ENCODE assay signal across 9 cellular contexts in genomic region chr12:6092784-6093722, GRCh38. TPM values are rescaled to one million over a fixed set of nuclear protein-coding genes. Genes with fewer than 3 reads are reported as not detected.
DNase-seq lines count a peak whose midpoint lies in the region; ATAC-seq, FAIRE-seq and TF ChIP-seq lines count a peak whose summit lies in the region.
"Had no signal": no experiment of that assay in that cellular context is flagged by ENCODE, and none has a peak within 500 bp of the region (broad histone marks: within the 10 kb centered on the region; RNA-seq: fewer than 3 reads in every experiment).

No MANE protein-coding gene starts in this region.

- in situ Hi-C loops in SK-MEL-5 (cut with HindIII; ENCODE audit: low pct_unique_long_range_greater_than_20kb, low sequenced_read_pairs) = no loop called here

- DNase-seq in H7 = peak; percentile 6
- DNase-seq in SK-MEL-5 (ENCODE audit: low read depth, low spot score) = peak; percentile 56
- peak; percentile 92 to 95 for DNase-seq in foreskin fibroblast
- DNase-seq in small intestine = peak; percentile 77
- no peak for DNase-seq in medulla oblongata (ENCODE audit: extremely low spot score)
- no peak for DNase-seq in activated effector memory CD4-positive, alpha-beta T cell treated with Interleukin-2 at 50 U/mL for 16 hours
- DNase-seq in NCI-H1436 (lab: John Stamatoyannopoulos, UW) = no peak
- DNase-seq: Karpas-422 had no signal

- H3K36me3 ChIP-seq in H7 (replicated peaks; ENCODE audit: control insufficient read depth, insufficient read depth, low read length) = no peaks in the 10 kb centered on the region
- H3K36me3 ChIP-seq in small intestine (ENCODE audit: control insufficient read depth in 2 of 2, insufficient read depth in 2 of 2, low read length in 2 of 2) = no peaks in the 10 kb centered on the region

- ATAC-seq in HG03045 (IDR thresholded peaks at IDR 0.05; ENCODE audit: unreplicated experiment) = no peak

- no peak for FAIRE-seq in small intestine (lab: Jason Lieb, UNC)

- peak overlapping the region in 1 of 2 donors; percentile 74 for H3K27ac ChIP-seq in small intestine (ENCODE audit: low read depth in 1 of 2, low read length in 1 of 2)

- H3K9me3 ChIP-seq in small intestine (ENCODE audit: control insufficient read depth, low read depth) = no peaks in the 10 kb centered on the region

- H3K4me1 ChIP-seq in small intestine (ENCODE audit: control insufficient read depth in 2 of 2, insufficient read depth in 1 of 2, low read depth in 1 of 2, low read length in 1 of 2) = peaks cover 0 to 4% of the 10 kb centered on the region in 2 donors

- H3K27me3 ChIP-seq in H7 (ENCODE audit: control insufficient read depth, insufficient read depth, low read length) (no peaks in the 10 kb centered on the region), small intestine (ENCODE audit: control insufficient read depth in 2 of 2, insufficient read depth in 2 of 2, low read length in 2 of 2) (no peaks in the 10 kb centered on the region)

- H3K4me3 ChIP-seq in H7 (ENCODE audit: insufficient read depth, low read depth, low read length) (no peak overlapping the region), foreskin fibroblast (ENCODE audit: low read depth in 1 of 2, low read length in 2 of 2) (peak overlapping the region in 1 of 2 donors; percentile 7), small intestine (ENCODE audit: low read depth in 1 of 2, low read length in 2 of 2) (no peak overlapping the region)

- WGBS in small intestine, 3 donors = 34 to 67% (median 49%) methylated on average over 9 of the region's 9 CpGs

- no peak for TF ChIP-seq CTCF in foreskin fibroblast (IDR thresholded peaks at IDR 0.05; ENCODE audit: low read depth, low read length)

RNA-seq across cellular contexts. Expression of gene VWF, which starts 31.4 kb away (rescaled TPM):
- 1.6 and 2.3 TPM in 2 replicates for total RNA-seq in H7 (2014; rRNA removed; shearing (Covaris generic))
- total RNA-seq in SK-MEL-5 (2014; rRNA removed; shearing (Covaris generic)) = 0.13 and 0.37 TPM in 2 replicates
- 0.48 and 1.4 TPM in 2 replicates for polyA plus RNA-seq in SK-MEL-5 (2015; cell fraction: cytosol; rRNA removed)
- polyA plus RNA-seq in SK-MEL-5 (2015; cell fraction: nucleus; rRNA removed) = 0.22 and 0.78 TPM in 2 replicates
- polyA plus RNA-seq in small intestine = 10 to 100 TPM in 1 of 3 donors, 1 to 10 TPM in 2; 2.2 to 82.9 (median 5.7) TPM

Comparison
In these comparisons a context has a peak if more than half of its experiments do, and no peak if none do; other contexts are left out.
1. DNase-seq: peak in H7 (single experiment), SK-MEL-5 (single experiment), foreskin fibroblast (2 of 2) and small intestine (single experiment); none in medulla oblongata (single experiment), activated effector memory CD4-positive, alpha-beta T cell treated with Interleukin-2 at 50 U/mL for 16 hours (single experiment) and NCI-H1436 (single experiment).